1 cellular context compared by ENCODE assay signal in genomic region chr6:14211596-14211961, GRCh38.
TF ChIP-seq lines count a peak whose summit lies in the region.

No MANE protein-coding gene starts in this region.

TF ChIP-seq in GM12878, 131 proteins besides CTCF, POLR2A, EP300 and RAD21 (continued from another document):
- TF ChIP-seq MEF2B (IDR thresholded peaks at IDR 0.05; ENCODE audit: partially characterized antibody, poor library complexity, severe bottlenecking): no peak
- TF ChIP-seq MLLT1 (IDR thresholded peaks at IDR 0.05): peak; percentile 82
